ENCODE assay signal across 8 cellular contexts in genomic region chr2:129396980-129397599, GRCh38.
DNase-seq lines count a peak whose midpoint lies in the region; ATAC-seq and TF ChIP-seq lines count a peak whose summit lies in the region.

No MANE protein-coding gene starts in this region.

- 72 to 77% methylated on average over 3 of the region's 3 CpGs for WGBS in heart right ventricle, 2 donors
- WGBS in smooth muscle cell (ENCODE audit: low lambda C conversion rate), result 55% methylated on average over 3 of the region's 3 CpGs

- H3K9me3 ChIP-seq in Karpas-422 (ENCODE audit: low read length) (no peaks in the 10 kb centered on the region), heart right ventricle (peaks cover 0 to 11% (median 0%) of the 10 kb centered on the region in 11 donors), smooth muscle cell (replicated peaks; ENCODE audit: low read depth) (no peaks in the 10 kb centered on the region), T-helper 17 cell (ENCODE audit: control insufficient read depth, low read length, poor library complexity, severe bottlenecking) (no peaks in the 10 kb centered on the region)

- H3K4me1 Mint-ChIP-seq in T-helper 17 cell, result no peaks in the 10 kb centered on the region
- no peaks in the 10 kb centered on the region for H3K4me1 Mint-ChIP-seq in natural killer cell

- H3K36me3 ChIP-seq in Karpas-422 (ENCODE audit: insufficient read depth, low read length), result no peaks in the 10 kb centered on the region
- H3K36me3 ChIP-seq in heart right ventricle, result no peaks in the 10 kb centered on the region
- H3K36me3 ChIP-seq in smooth muscle cell (ENCODE audit: low read depth), result no peaks in the 10 kb centered on the region

- H3K27me3 Mint-ChIP-seq in T-helper 17 cell, result no peaks in the 10 kb centered on the region
- H3K27me3 Mint-ChIP-seq in natural killer cell (ENCODE audit: low read depth in 2 of 2), result no peaks in the 10 kb centered on the region

- no peak overlapping the region for H3K4me3 ChIP-seq in Karpas-422 (ENCODE audit: low read length)
- H3K4me3 ChIP-seq in heart right ventricle, result no peak overlapping the region
- H3K4me3 ChIP-seq in smooth muscle cell, result no peak overlapping the region

- H3K27ac Mint-ChIP-seq in T-helper 17 cell (no peak overlapping the region), natural killer cell (no peak overlapping the region)

- H3K79me2 ChIP-seq in Karpas-422 (ENCODE audit: low read length) (no peaks in the 10 kb centered on the region), smooth muscle cell (ENCODE audit: low read depth) (no peaks in the 10 kb centered on the region)

- no peaks in the 10 kb centered on the region for H3F3A ChIP-seq in smooth muscle cell (ENCODE audit: low read depth)

- intact Hi-C loops in heart right ventricle (cut with DNase I), result loop anchor here in 6 of 10 donors (5.0 to 10.0 kb wide), 4 partner anchors 660 to 1070 kb away; no protein-coding TSS in a partner anchor
- intact Hi-C loops in natural killer cell (cut with micrococcal nuclease), result no loop called here

- H4K20me1 ChIP-seq in Karpas-422 (ENCODE audit: insufficient read depth, low read depth, low read length) (no peaks in the 10 kb centered on the region), smooth muscle cell (ENCODE audit: low read depth) (no peaks in the 10 kb centered on the region)

- no peaks in the 10 kb centered on the region for H3K9me3 Mint-ChIP-seq in natural killer cell

- H2AFZ ChIP-seq in Karpas-422 (ENCODE audit: low read length), result no peak overlapping the region
- H2AFZ ChIP-seq in smooth muscle cell (ENCODE audit: low read depth), result no peak overlapping the region

- H3K36me3 Mint-ChIP-seq in T-helper 17 cell (ENCODE audit: low read depth) (no peaks in the 10 kb centered on the region), natural killer cell (no peaks in the 10 kb centered on the region)

- no peaks in the 10 kb centered on the region for H3K27me3 ChIP-seq in Karpas-422 (ENCODE audit: low read length)
- no peaks in the 10 kb centered on the region for H3K27me3 ChIP-seq in heart right ventricle
- H3K27me3 ChIP-seq in smooth muscle cell (ENCODE audit: low read depth), result peaks cover 8% of the 10 kb centered on the region

- H3K9ac ChIP-seq in Karpas-422 (ENCODE audit: low read length), result no peak overlapping the region
- H3K9ac ChIP-seq in smooth muscle cell (ENCODE audit: low read depth), result no peak overlapping the region

- H3K4me3 Mint-ChIP-seq in T-helper 17 cell, result no peak overlapping the region
- no peak overlapping the region for H3K4me3 Mint-ChIP-seq in natural killer cell

- peak; percentile 83 for ATAC-seq in GM19463 (IDR thresholded peaks at IDR 0.05; ENCODE audit: unreplicated experiment)
- ATAC-seq in heart right ventricle, result peak in 2 of 8 donors; percentile 59 to 69
- no peak for ATAC-seq in T-helper 17 cell
- no peak for ATAC-seq in natural killer cell

- no peak overlapping the region for H3K27ac ChIP-seq in Karpas-422 (ENCODE audit: low read length)
- H3K27ac ChIP-seq in heart right ventricle, result no peak overlapping the region
- no peak overlapping the region for H3K27ac ChIP-seq in smooth muscle cell (ENCODE audit: low read depth)

- peak; percentile 33 to 67 (median 57) for TF ChIP-seq CTCF in heart right ventricle (IDR thresholded peaks at IDR 0.05)
- peak; percentile 58 for TF ChIP-seq CTCF in smooth muscle cell (IDR thresholded peaks at IDR 0.05; ENCODE audit: borderline replicate concordance, insufficient read depth, poor library complexity, severe bottlenecking)
- TF ChIP-seq CTCF in natural killer cell (IDR thresholded peaks at IDR 0.05), result no peak

- no peak overlapping the region for H3K4me2 ChIP-seq in Karpas-422 (ENCODE audit: low read depth, low read length, poor library complexity, severe bottlenecking)
- no peak overlapping the region for H3K4me2 ChIP-seq in smooth muscle cell

- DNase-seq in DMS114 treated with DMSO at 0.1 percent for 48 hours (lab: John Stamatoyannopoulos, UW; ENCODE audit: unreplicated experiment) (peak; percentile 10), Karpas-422 (peak; percentile 81), SKM-1 treated with dmso at 0.1 percent for 144 hours (lab: John Stamatoyannopoulos, UW; ENCODE audit: unreplicated experiment) (peak; percentile 57), heart right ventricle (peak in 1 of 2 donors; percentile 16), smooth muscle cell (lab: John Stamatoyannopoulos, UW; ENCODE audit: unreplicated experiment) (no peak), T-helper 17 cell (no peak), natural killer cell (no peak)

- H3K9me2 ChIP-seq in Karpas-422 (replicated peaks; ENCODE audit: insufficient read depth, low read length), result no peaks in the 10 kb centered on the region

- peaks cover 17% of the 10 kb centered on the region for H3K4me1 ChIP-seq in Karpas-422 (ENCODE audit: low read length)
- H3K4me1 ChIP-seq in heart right ventricle, result peaks cover 0 to 6% (median 0%) of the 10 kb centered on the region in 9 donors
- H3K4me1 ChIP-seq in smooth muscle cell (ENCODE audit: low read depth), result no peaks in the 10 kb centered on the region

Comparison
In these comparisons a context has a peak if more than half of its experiments do, and no peak if none do; other contexts are left out.
1. DNase-seq: peak in DMS114 treated with DMSO at 0.1 percent for 48 hours (single experiment), Karpas-422 (single experiment) and SKM-1 treated with dmso at 0.1 percent for 144 hours (single experiment); none in smooth muscle cell (single experiment), T-helper 17 cell (0 of 3) and natural killer cell (single experiment).